8 cellular contexts compared by ENCODE assay signal in the genomic region with DNA sequence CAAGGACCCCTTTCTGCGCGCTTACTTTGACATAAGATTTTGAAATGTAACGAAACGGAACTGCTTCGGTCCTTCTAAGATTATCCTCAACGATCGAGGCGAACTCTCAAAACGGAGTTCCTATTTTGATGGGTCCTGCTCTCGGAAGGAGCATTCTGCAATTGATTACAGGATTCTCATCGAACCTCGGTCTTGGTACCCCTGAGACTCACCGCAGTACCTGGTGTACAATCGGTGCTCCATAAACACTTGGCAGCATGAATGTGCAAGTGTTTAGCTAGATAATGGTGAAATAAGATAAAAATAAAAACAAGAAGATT. TPM values are rescaled to one million over a fixed set of nuclear protein-coding genes. Genes with fewer than 3 reads are reported as not detected.
DNase-seq lines count a peak whose midpoint lies in the region; ATAC-seq and TF ChIP-seq lines count a peak whose summit lies in the region.

No MANE protein-coding gene starts in this region.

- TF ChIP-seq CTCF in nephron (IDR thresholded peaks at IDR 0.05; ENCODE audit: unreplicated experiment in 3 of 3) = peak in 1 of 3 experiments; percentile 42

- H3K9ac ChIP-seq in duodenal mucosa (ENCODE audit: low read depth in 1 of 2, low read length in 2 of 2) = peak overlapping the region; percentile 93 to 98

- H3K4me1 Mint-ChIP-seq in IgD-negative memory B cell = peaks cover 32 to 41% (median 36%) of the 10 kb centered on the region in 3 donors
- peaks cover 31% of the 10 kb centered on the region for H3K4me1 Mint-ChIP-seq in nephron

- H3K36me3 Mint-ChIP-seq in IgD-negative memory B cell (no peaks in the 10 kb centered on the region), nephron (ENCODE audit: low read depth) (peaks cover 21% of the 10 kb centered on the region)

- H3K27ac Mint-ChIP-seq in IgD-negative memory B cell (peak overlapping the region; percentile 78 to 97 (median 94)), nephron (peak overlapping the region; percentile 98 to 99 (median 98))

- DNase-seq in SIG-M5 (lab: John Stamatoyannopoulos, UW) (peak; percentile 24), SIG-M5 treated with dmso at 0.1 percent for 504 hours (lab: John Stamatoyannopoulos, UW; ENCODE audit: unreplicated experiment) (no peak), OCI-M1 (lab: John Stamatoyannopoulos, UW) (no peak), LoVo (ENCODE audit: low spot score) (no peak)

- H3K27me3 ChIP-seq in duodenal mucosa (ENCODE audit: control insufficient read depth in 1 of 2, insufficient read depth in 2 of 2, low read length in 2 of 2) = no peaks in the 10 kb centered on the region

- no peak for ATAC-seq in GM19467 (IDR thresholded peaks at IDR 0.05; ENCODE audit: unreplicated experiment)

- H3K9me3 Mint-ChIP-seq in IgD-negative memory B cell (peaks cover 0 to 5% (median 0%) of the 10 kb centered on the region in 3 donors), nephron (no peaks in the 10 kb centered on the region)

- H3K27ac ChIP-seq in duodenal mucosa (ENCODE audit: low read depth, low read length) = no peak overlapping the region

- peaks cover 0 to 16% of the 10 kb centered on the region in 2 donors for H3K36me3 ChIP-seq in duodenal mucosa (ENCODE audit: control insufficient read depth in 1 of 2, insufficient read depth in 2 of 2, low read length in 2 of 2)

- H3K9me3 ChIP-seq in duodenal mucosa (ENCODE audit: control insufficient read depth in 1 of 2, low read length in 2 of 2) = no peaks in the 10 kb centered on the region

- H3K27me3 Mint-ChIP-seq in IgD-negative memory B cell (no peaks in the 10 kb centered on the region), nephron (ENCODE audit: low read depth) (no peaks in the 10 kb centered on the region)

- H3K4me3 Mint-ChIP-seq in IgD-negative memory B cell = peak overlapping the region; percentile 94 to 99 (median 98)
- H3K4me3 Mint-ChIP-seq in nephron = peak overlapping the region; percentile 86 to 98 (median 95)

- peak overlapping the region; percentile 90 to 98 for H3K4me3 ChIP-seq in duodenal mucosa (ENCODE audit: low read depth in 1 of 2, low read length in 2 of 2)

- H3K4me1 ChIP-seq in duodenal mucosa (ENCODE audit: control insufficient read depth in 1 of 2, insufficient read depth in 2 of 2, low read length in 2 of 2) = peaks cover 4 to 7% of the 10 kb centered on the region in 2 donors

RNA-seq across cellular contexts. Expression of gene NEMF, which starts 0.5 kb away (rescaled TPM):
- polyA plus RNA-seq in IgD-negative memory B cell = 55.9 TPM

RNA-seq across cellular contexts. Expression of gene ARF6, which starts 39.8 kb away (rescaled TPM):
- 222 TPM for polyA plus RNA-seq in IgD-negative memory B cell
